ENCODE assay signal across 16 cellular contexts in the genomic region with DNA sequence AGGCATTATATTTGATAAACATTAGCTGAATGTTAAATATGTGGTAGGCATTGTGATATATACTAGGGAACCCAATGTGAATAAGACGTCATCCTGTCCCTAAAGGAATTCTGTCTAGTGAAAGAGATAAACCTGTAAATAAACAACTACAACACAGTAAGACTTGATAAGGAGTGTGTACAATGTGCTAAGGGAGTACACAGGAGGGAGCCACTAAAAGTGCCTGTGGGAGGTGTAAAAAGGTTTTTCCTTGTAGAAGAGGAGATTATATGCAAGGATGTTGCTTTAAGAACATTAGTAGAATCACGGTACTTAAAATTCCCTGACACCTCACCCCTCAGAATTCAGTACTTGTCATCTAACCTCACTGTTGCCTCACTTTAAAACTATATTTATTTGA.
DNase-seq lines count a peak whose midpoint lies in the region; ATAC-seq and TF ChIP-seq lines count a peak whose summit lies in the region.
"Had no signal": no experiment of that assay in that cellular context is flagged by ENCODE, and none has a peak within 500 bp of the region (broad histone marks: within the 10 kb centered on the region; RNA-seq: fewer than 3 reads in every experiment).

No MANE protein-coding gene starts in this region.

- H3K9me3 Mint-ChIP-seq in activated T-cell treated with anti-CD3 and anti-CD28 coated beads, Interleukin-2, amount 50 U/mL, for 72 hours = no peaks in the 10 kb centered on the region
- H3K9me3 Mint-ChIP-seq in endodermal cell (no peaks in the 10 kb centered on the region), progenitor cell of endocrine pancreas (ENCODE audit: low read depth) (peaks cover 3% of the 10 kb centered on the region)
- H3K9me3 Mint-ChIP-seq: CD4-positive, alpha-beta memory T cell had no signal

- no peak overlapping the region for H3K27ac ChIP-seq in endodermal cell (ENCODE audit: low read depth, low read length)
- no peak overlapping the region for H3K27ac ChIP-seq in effector memory CD4-positive, alpha-beta T cell (ENCODE audit: insufficient read depth, low read length, poor library complexity, severe bottlenecking)

- no peaks in the 10 kb centered on the region for H3K36me3 ChIP-seq in endodermal cell (ENCODE audit: control insufficient read depth, insufficient read depth, low read length)
- H3K36me3 ChIP-seq in effector memory CD4-positive, alpha-beta T cell (ENCODE audit: control insufficient read depth, insufficient read depth, low read length) = no peaks in the 10 kb centered on the region
- H3K36me3 ChIP-seq: HAP-1 had no signal

- H3K9ac ChIP-seq in endodermal cell (ENCODE audit: extremely low read depth, low read length, poor library complexity, severe bottlenecking) = no peak overlapping the region

- ATAC-seq in activated T-cell treated with anti-CD3 and anti-CD28 coated beads, Interleukin-2, amount 50 U/mL, for 72 hours (replicated peaks in 1 of 2) = no peak

- H3K27me3 ChIP-seq in endodermal cell (ENCODE audit: control insufficient read depth, insufficient read depth, low read length, poor library complexity, severe bottlenecking) = no peaks in the 10 kb centered on the region
- no peaks in the 10 kb centered on the region for H3K27me3 ChIP-seq in effector memory CD4-positive, alpha-beta T cell (replicated peaks; ENCODE audit: control insufficient read depth, insufficient read depth, low read length, poor library complexity, severe bottlenecking)

- no peaks in the 10 kb centered on the region for H3K36me3 Mint-ChIP-seq in activated T-cell treated with anti-CD3 and anti-CD28 coated beads, Interleukin-2, amount 50 U/mL, for 72 hours (ENCODE audit: insufficient read depth in 2 of 2)
- H3K36me3 Mint-ChIP-seq in endodermal cell (ENCODE audit: low read depth) = no peaks in the 10 kb centered on the region
- peaks cover 4% of the 10 kb centered on the region for H3K36me3 Mint-ChIP-seq in progenitor cell of endocrine pancreas (ENCODE audit: insufficient read depth)
- H3K36me3 Mint-ChIP-seq: CD4-positive, alpha-beta memory T cell had no signal

- DNase-seq in activated T-cell treated with anti-CD3 and anti-CD28 coated beads, Interleukin-2, amount 50 U/mL, for 72 hours = no peak
- no peak for DNase-seq in activated T-cell treated with anti-CD3 and anti-CD28 coated beads, Interleukin-2, amount 50 U/mL, for 1 hour
- DNase-seq in endodermal cell (peak; percentile 44), progenitor cell of endocrine pancreas (ENCODE audit: low spot score, unreplicated experiment) (no peak), NCI-H1436 (lab: John Stamatoyannopoulos, UW) (no peak)
- DNase-seq in effector memory CD4-positive, alpha-beta T cell = no peak
- DNase-seq in stimulated activated CD4-positive, alpha-beta T cell treated with anti-CD3 and anti-CD28 coated beads, Interleukin-2, amount 100 ng/mL, for 48 hours = no peak
- DNase-seq: C1 segment of cervical spinal cord; Calu3; CD4-positive, alpha-beta memory T cell; COR-L47; DMS53; DMS79 treated with DMSO at 0.1 percent for 48 hours; GF-D8; GOT3 had no signal

- H3K27ac Mint-ChIP-seq in activated T-cell treated with anti-CD3 and anti-CD28 coated beads, Interleukin-2, amount 50 U/mL, for 72 hours = peak overlapping the region; percentile 41
- H3K27ac Mint-ChIP-seq in endodermal cell = peak overlapping the region; percentile 12
- peak overlapping the region; percentile 34 for H3K27ac Mint-ChIP-seq in progenitor cell of endocrine pancreas
- H3K27ac Mint-ChIP-seq: CD4-positive, alpha-beta memory T cell had no signal

- no peak overlapping the region for H3K4me3 Mint-ChIP-seq in activated T-cell treated with anti-CD3 and anti-CD28 coated beads, Interleukin-2, amount 50 U/mL, for 72 hours
- H3K4me3 Mint-ChIP-seq in endodermal cell (no peak overlapping the region), progenitor cell of endocrine pancreas (ENCODE audit: low read depth) (no peak overlapping the region)
- H3K4me3 Mint-ChIP-seq: CD4-positive, alpha-beta memory T cell had no signal

- H3K4me3 ChIP-seq in endodermal cell (ENCODE audit: low read length) = no peak overlapping the region
- H3K4me3 ChIP-seq in effector memory CD4-positive, alpha-beta T cell (ENCODE audit: insufficient read depth, low read depth, low read length, poor library complexity, severe bottlenecking) = no peak overlapping the region
- H3K4me3 ChIP-seq: HAP-1 had no signal

- TF ChIP-seq CTCF in endodermal cell (conservative IDR thresholded peaks at IDR 0.05) (no peak), progenitor cell of endocrine pancreas (IDR thresholded peaks at IDR 0.05; ENCODE audit: unreplicated experiment) (no peak)

- H3K9me3 ChIP-seq in endodermal cell (ENCODE audit: control insufficient read depth, low read length) = no peaks in the 10 kb centered on the region
- no peaks in the 10 kb centered on the region for H3K9me3 ChIP-seq in effector memory CD4-positive, alpha-beta T cell (ENCODE audit: control insufficient read depth, low read length)
- H3K9me3 ChIP-seq: HAP-1 had no signal

- H3K4me1 ChIP-seq in endodermal cell (ENCODE audit: control insufficient read depth, insufficient read depth, low read length) = peaks cover 13% of the 10 kb centered on the region
- no peaks in the 10 kb centered on the region for H3K4me1 ChIP-seq in effector memory CD4-positive, alpha-beta T cell (ENCODE audit: control insufficient read depth, insufficient read depth, low read length, poor library complexity, severe bottlenecking)
- H3K4me1 ChIP-seq: HAP-1 had no signal

- H3K4me1 Mint-ChIP-seq in activated T-cell treated with anti-CD3 and anti-CD28 coated beads, Interleukin-2, amount 50 U/mL, for 72 hours (ENCODE audit: low read depth) = no peaks in the 10 kb centered on the region
- H3K4me1 Mint-ChIP-seq in endodermal cell (peaks cover 25% of the 10 kb centered on the region), progenitor cell of endocrine pancreas (ENCODE audit: low read depth) (peaks cover 13% of the 10 kb centered on the region)

- H3K27me3 Mint-ChIP-seq in activated T-cell treated with anti-CD3 and anti-CD28 coated beads, Interleukin-2, amount 50 U/mL, for 72 hours (ENCODE audit: low read depth) = no peaks in the 10 kb centered on the region
- H3K27me3 Mint-ChIP-seq in endodermal cell (ENCODE audit: insufficient read depth) (no peaks in the 10 kb centered on the region), progenitor cell of endocrine pancreas (no peaks in the 10 kb centered on the region)
- H3K27me3 Mint-ChIP-seq: CD4-positive, alpha-beta memory T cell had no signal

- WGBS in endodermal cell (ENCODE audit: insufficient coverage in 1 of 2, insufficient read length in 1 of 2), 2 experiments = 63% methylated on average over 1 of the region's 2 CpGs; no CpG with 5 or more reads in 1 of the 2 experiments
